Comparison of ENCODE assay signal across 23 cellular contexts in genomic region chr11:120816176-120816575, GRCh38.
DNase-seq lines count a peak whose midpoint lies in the region; ATAC-seq and TF ChIP-seq lines count a peak whose summit lies in the region.
"Had no signal": no experiment of that assay in that cellular context is flagged by ENCODE, and none has a peak within 500 bp of the region (broad histone marks: within the 10 kb centered on the region; RNA-seq: fewer than 3 reads in every experiment).

No MANE protein-coding gene starts in this region.

- peak overlapping the region in 2 of 3 experiments; percentile 12 to 13 for H3K4me3 Mint-ChIP-seq in nephron
- H3K4me3 Mint-ChIP-seq: B cell; CD14-positive monocyte; CD4-positive, alpha-beta memory T cell; CD4-positive, CD25-positive, alpha-beta regulatory T cell; CD8-positive, alpha-beta memory T cell had no signal

- intact Hi-C loops in spleen (cut with DNase I; ENCODE audit: low total_unique reads): no loop called here

- peaks cover 26% of the 10 kb centered on the region for H3K27me3 Mint-ChIP-seq in nephron (ENCODE audit: low read depth)

- peak overlapping the region in 2 of 3 experiments; percentile 85 to 93 for H3K27ac Mint-ChIP-seq in nephron
- H3K27ac Mint-ChIP-seq: B cell; CD14-positive monocyte; CD4-positive, alpha-beta memory T cell; CD4-positive, CD25-positive, alpha-beta regulatory T cell; CD8-positive, alpha-beta memory T cell had no signal

- TF ChIP-seq CTCF in C4-2B (conservative IDR thresholded peaks at IDR 0.05) (no peak), nephron (IDR thresholded peaks at IDR 0.05; ENCODE audit: unreplicated experiment in 3 of 3) (no peak), spleen (IDR thresholded peaks at IDR 0.05 in 8 of 11, conservative IDR thresholded peaks at IDR 0.05 in 3 of 11) (no peak)

- TF ChIP-seq POLR2A in spleen (IDR thresholded peaks at IDR 0.05): no peak

- H3K4me3 ChIP-seq in spleen: no peak overlapping the region
- H3K4me3 ChIP-seq: A549; BLaER1 treated with 17β-estradiol and CSF1 and Interleukin-3, amounts not matched to agents 10 nM and 100 nM; GM12878 had no signal

- ATAC-seq in GM18517 (IDR thresholded peaks at IDR 0.05; ENCODE audit: unreplicated experiment): no peak
- ATAC-seq: A549, GM12878 had no signal

- H3K9me3 Mint-ChIP-seq in nephron: no peaks in the 10 kb centered on the region
- H3K9me3 Mint-ChIP-seq: CD14-positive monocyte; CD4-positive, alpha-beta memory T cell; CD8-positive, alpha-beta memory T cell had no signal

- H3K4me1 Mint-ChIP-seq in nephron: peaks cover 47% of the 10 kb centered on the region
- H3K4me1 Mint-ChIP-seq: B cell; CD14-positive monocyte; CD4-positive, alpha-beta memory T cell; CD4-positive, CD25-positive, alpha-beta regulatory T cell; CD8-positive, alpha-beta memory T cell had no signal

- H3K36me3 ChIP-seq in spleen: no peaks in the 10 kb centered on the region
- H3K36me3 ChIP-seq: BLaER1 treated with 17β-estradiol and CSF1 and Interleukin-3, amounts not matched to agents 10 nM and 100 nM had no signal

- H3K27ac ChIP-seq in C4-2B (peak overlapping the region; percentile 60), spleen (no peak overlapping the region)
- H3K27ac ChIP-seq: 22Rv1; A549; BLaER1 treated with 17β-estradiol and CSF1 and Interleukin-3, amounts not matched to agents 10 nM and 100 nM had no signal

- H3K4me1 ChIP-seq in spleen: no peaks in the 10 kb centered on the region
- H3K4me1 ChIP-seq: A549; BLaER1 treated with 17β-estradiol and CSF1 and Interleukin-3, amounts not matched to agents 10 nM and 100 nM had no signal

- DNase-seq in spleen (peak; percentile 62), NCI-H2029 (lab: John Stamatoyannopoulos, UW) (no peak)
- DNase-seq: AML-193; CD4-positive, alpha-beta memory T cell; CD4-positive, CD25-positive, alpha-beta regulatory T cell; CD8-positive, alpha-beta memory T cell; COR-L47; DMS 273 treated with DMSO at 0.1 percent for 48 hours; DMS153; DMS53; DMS79; DND-41; EL; GDM1 had no signal

- H3K36me3 Mint-ChIP-seq in nephron (ENCODE audit: low read depth): no peaks in the 10 kb centered on the region
- H3K36me3 Mint-ChIP-seq: CD14-positive monocyte; CD4-positive, alpha-beta memory T cell; CD4-positive, CD25-positive, alpha-beta regulatory T cell; CD8-positive, alpha-beta memory T cell had no signal

- no peaks in the 10 kb centered on the region for H3K9me3 ChIP-seq in spleen
- H3K9me3 ChIP-seq: A549; BLaER1 treated with 17β-estradiol and CSF1 and Interleukin-3, amounts not matched to agents 10 nM and 100 nM had no signal

- whole genome bisulfite sequencing in spleen, 5 donors: 81 to 85% (median 83%) methylated on average over 1 to 4 of the region's 4 CpGs

- H3K27me3 ChIP-seq in spleen (replicated peaks in 1 of 7): peaks cover 0 to 53% (median 0%) of the 10 kb centered on the region in 7 donors
- H3K27me3 ChIP-seq: BLaER1 treated with 17β-estradiol and CSF1 and Interleukin-3, amounts not matched to agents 10 nM and 100 nM had no signal
